8 cellular contexts compared by ENCODE assay signal in genomic region chrX:48676893-48677270, GRCh38. TPM values are rescaled to one million over a fixed set of nuclear protein-coding genes. Genes with fewer than 3 reads are reported as not detected.
DNase-seq lines count a peak whose midpoint lies in the region; TF ChIP-seq lines count a peak whose summit lies in the region.

No MANE protein-coding gene starts in this region.

- H3K27me3 Mint-ChIP-seq in endodermal cell (ENCODE audit: insufficient read depth) (no peaks in the 10 kb centered on the region), nephron (ENCODE audit: low read depth) (no peaks in the 10 kb centered on the region)

- H3K4me3 ChIP-seq in GM08714 (ENCODE audit: low read length) (peak overlapping the region; percentile 75), HFF-Myc (replicated peaks; ENCODE audit: low read depth, low read length) (peak overlapping the region; percentile 69), SJSA1 (peak overlapping the region; percentile 88), endodermal cell (ENCODE audit: low read length) (peak overlapping the region; percentile 78)

- peak overlapping the region; percentile 25 for H3K9ac ChIP-seq in endodermal cell (ENCODE audit: extremely low read depth, low read length, poor library complexity, severe bottlenecking)

- H3K4me3 Mint-ChIP-seq in endodermal cell (peak overlapping the region; percentile 78), nephron (peak overlapping the region; percentile 84 to 97 (median 91))

- H3K9me3 ChIP-seq in SJSA1 (replicated peaks): no peaks in the 10 kb centered on the region
- no peaks in the 10 kb centered on the region for H3K9me3 ChIP-seq in endodermal cell (ENCODE audit: control insufficient read depth, low read length)

- H3K36me3 Mint-ChIP-seq in endodermal cell (ENCODE audit: low read depth) (no peaks in the 10 kb centered on the region), nephron (ENCODE audit: low read depth) (no peaks in the 10 kb centered on the region)

- H3K9me3 Mint-ChIP-seq in endodermal cell: peaks cover 65% of the 10 kb centered on the region
- H3K9me3 Mint-ChIP-seq in nephron: peaks cover 9% of the 10 kb centered on the region

- WGBS in endodermal cell (ENCODE audit: insufficient coverage in 1 of 2, insufficient read length in 1 of 2), 2 experiments: 11 to 20% methylated on average over 2 to 7 of the region's 9 CpGs

- H3K36me3 ChIP-seq in SJSA1: peaks cover 6% of the 10 kb centered on the region; the same call in 1 of the 2 replicates
- H3K36me3 ChIP-seq in endodermal cell (ENCODE audit: control insufficient read depth, insufficient read depth, low read length): no peaks in the 10 kb centered on the region

- H3K4me1 Mint-ChIP-seq in endodermal cell (peaks cover 11% of the 10 kb centered on the region), nephron (peaks cover 17% of the 10 kb centered on the region)

- H3K27ac Mint-ChIP-seq in endodermal cell: peak overlapping the region; percentile 79
- peak overlapping the region; percentile 46 to 94 (median 85) for H3K27ac Mint-ChIP-seq in nephron

- DNase-seq in HFF-Myc (ENCODE audit: extremely low read depth, low read depth) (no peak), SJSA1 (ENCODE audit: low read depth in 1 of 2, low spot score in 2 of 2) (no peak), endodermal cell (peak; percentile 72), hepatic stellate cell (ENCODE audit: low spot score) (no peak), NOMO-1 treated with DMSO at 0.1 percent for 48 hours (lab: John Stamatoyannopoulos, UW; ENCODE audit: unreplicated experiment) (no peak), D341Med (ENCODE audit: low spot score) (no peak)

- H3K27me3 ChIP-seq in SJSA1 (replicated peaks) (no peaks in the 10 kb centered on the region), endodermal cell (ENCODE audit: control insufficient read depth, insufficient read depth, low read length, poor library complexity, severe bottlenecking) (no peaks in the 10 kb centered on the region)

- H3K4me1 ChIP-seq in SJSA1 (replicated peaks) (0 out of 2 replicates have a peak, but pooled peaks cover 3% of the 10 kb centered on the region), endodermal cell (ENCODE audit: control insufficient read depth, insufficient read depth, low read length) (no peaks in the 10 kb centered on the region)

- TF ChIP-seq CTCF in HFF-Myc (IDR thresholded peaks at IDR 0.05; ENCODE audit: low read depth, low read length, missing control alignments): no peak
- no peak for TF ChIP-seq CTCF in endodermal cell (conservative IDR thresholded peaks at IDR 0.05)
- no peak for TF ChIP-seq CTCF in nephron (IDR thresholded peaks at IDR 0.05; ENCODE audit: unreplicated experiment in 3 of 3)

- H3K27ac ChIP-seq in SJSA1 (peak overlapping the region; percentile 60; the same call in 1 of the 2 replicates), endodermal cell (ENCODE audit: low read depth, low read length) (no peak overlapping the region)

RNA-seq across cellular contexts. Expression of gene WAS, which starts 6.7 kb away (rescaled TPM):
- total RNA-seq in SJSA1 (2014; rRNA removed; shearing (Covaris generic)): not detected in 2 replicates
- under 1 TPM; 0.51 to 0.84 TPM for total RNA-seq in endodermal cell
- polyA plus RNA-seq in endodermal cell (2013, experiment 1 of 2): 0.28 TPM
- 1.3 TPM for polyA plus RNA-seq in endodermal cell (2013, experiment 2 of 2)

RNA-seq across cellular contexts. Expression of gene SUV39H1, which starts 19.7 kb away (rescaled TPM):
- total RNA-seq in SJSA1 (2014; rRNA removed; shearing (Covaris generic)): 9.4 and 17.6 TPM in 2 replicates
- 10 to 100 TPM in 1 of 2 donors, 1 to 10 TPM in 1; 7.8 to 10.6 TPM for total RNA-seq in endodermal cell
- polyA plus RNA-seq in endodermal cell (2013, experiment 1 of 2): 12.9 TPM
- 12.0 TPM for polyA plus RNA-seq in endodermal cell (2013, experiment 2 of 2)
